9 cellular contexts compared by ENCODE assay signal in genomic region chr5:170297589-170298462, GRCh38. TPM values are rescaled to one million over a fixed set of nuclear protein-coding genes. Genes with fewer than 3 reads are reported as not detected.
DNase-seq lines count a peak whose midpoint lies in the region; ATAC-seq, FAIRE-seq and TF ChIP-seq lines count a peak whose summit lies in the region.
"Had no signal": no experiment of that assay in that cellular context is flagged by ENCODE, and none has a peak within 500 bp of the region (broad histone marks: within the 10 kb centered on the region; RNA-seq: fewer than 3 reads in every experiment).

LCP2 (minus strand) TSS chr5:170297777; CDS start chr5:170297611, 166 bp downstream.

- peak within 1 kb of the TSS; percentile 86 for H3K4me2 ChIP-seq in K562 (ENCODE audit: insufficient read depth, low read length)
- no peak within 1 kb of the TSS for H3K4me2 ChIP-seq in neuronal stem cell (ENCODE audit: insufficient read depth, low read length, poor library complexity, severe bottlenecking)
- H3K4me2 ChIP-seq in osteoblast (ENCODE audit: insufficient read depth, low read length) = no peak within 1 kb of the TSS
- no peak within 1 kb of the TSS for H3K4me2 ChIP-seq in PC-3 (ENCODE audit: low read length)

- H3K27ac ChIP-seq in K562 (ENCODE audit: extremely low read depth, low read depth, low read length) = peak within 1 kb of the TSS; percentile 78
- H3K27ac ChIP-seq in neuronal stem cell (replicated peaks; ENCODE audit: low read length) = no peak within 1 kb of the TSS
- no peak within 1 kb of the TSS for H3K27ac ChIP-seq in osteoblast (ENCODE audit: low read depth, low read length)
- no peak within 1 kb of the TSS for H3K27ac ChIP-seq in PC-3 (ENCODE audit: low read length)

- no peak within 1 kb of the TSS for H2AK5ac ChIP-seq in neuronal stem cell (ENCODE audit: low read depth, low read length)

- no peak within 1 kb of the TSS for H3K4ac ChIP-seq in neuronal stem cell (ENCODE audit: low read length)

- H3K18ac ChIP-seq in neuronal stem cell (ENCODE audit: low read length) = peak within 1 kb of the TSS; percentile 40

- peak; percentile 82 for DNase-seq in OCI-M1 (lab: John Stamatoyannopoulos, UW)
- no peak for DNase-seq in K562 (ENCODE audit: extremely low read depth in 1 of 4, low spot score in 3 of 4)
- no peak for DNase-seq in neuronal stem cell (ENCODE audit: low spot score)
- no peak for DNase-seq in progenitor cell of endocrine pancreas (ENCODE audit: low spot score, unreplicated experiment)
- no peak for DNase-seq in osteoblast (ENCODE audit: insufficient read length, low spot score, missing footprints)
- DNase-seq in PC-3 = no peak

- peak within 1 kb of the TSS; percentile 79 to 80 for H3K9ac ChIP-seq in K562 (ENCODE audit: insufficient read depth in 1 of 2, low read depth in 2 of 2, low read length in 2 of 2)
- no peak within 1 kb of the TSS for H3K9ac ChIP-seq in neuronal stem cell (ENCODE audit: low read depth, low read length, poor library complexity)
- H3K9ac ChIP-seq in PC-3 (ENCODE audit: low read length) = no peak within 1 kb of the TSS

- H4K8ac ChIP-seq in neuronal stem cell (ENCODE audit: low read depth, low read length) = no peak within 1 kb of the TSS

- peak within 1 kb of the TSS; percentile 51 for H3K4me3 ChIP-seq in K562
- H3K4me3 ChIP-seq in neuronal stem cell (ENCODE audit: low read length in 2 of 2) = no peak within 1 kb of the TSS
- H3K4me3 ChIP-seq in osteoblast (ENCODE audit: insufficient read depth, low read length) = no peak within 1 kb of the TSS
- no peak within 1 kb of the TSS for H3K4me3 ChIP-seq in PC-3 (ENCODE audit: low read length)

- 4% methylated on average over 10 of the region's 10 CpGs for WGBS in K562 (ENCODE audit: insufficient coverage, low coverage, missing lambda C conversion rate)
- WGBS in neuronal stem cell (ENCODE audit: extremely low coverage in 2 of 2, insufficient read length in 2 of 2, insufficient replicate concordance in 1 of 2), 2 donors = no CpG with 5 or more reads among the region's 10 CpGs

- POLR2A ChIA-PET in K562 (lab: Yijun Ruan, JAX) = interaction anchor here (0.6 to 1.8 kb wide), 7 partner anchors 9 to 321 kb away, joined by 3 to 6 read pairs (median 3); no protein-coding TSS in a partner anchor
- POLR2A ChIA-PET in PC-3 (lab: Charles Lee; ENCODE audit: unreplicated experiment) = no interaction called here

- H3F3A ChIP-seq in PC-3 (ENCODE audit: low read length, unreplicated experiment) = no peaks in the 10 kb centered on the region

- TF ChIP-seq CTCF in K562 (IDR thresholded peaks at IDR 0.05 in 2 of 3, conservative IDR thresholded peaks at IDR 0.05 in 1 of 3; ENCODE audit: insufficient read depth in 2 of 3, low read depth in 1 of 3, low read length in 3 of 3) (no peak), progenitor cell of endocrine pancreas (IDR thresholded peaks at IDR 0.05; ENCODE audit: unreplicated experiment) (no peak), osteoblast (IDR thresholded peaks at IDR 0.05; ENCODE audit: extremely low read depth, low read depth, low read length) (no peak), PC-3 (conservative IDR thresholded peaks at IDR 0.05; ENCODE audit: low read depth, low read length) (no peak)

- H3K36me3 Mint-ChIP-seq in progenitor cell of endocrine pancreas (ENCODE audit: insufficient read depth) = no peaks in the 10 kb centered on the region

- no peaks in the 10 kb centered on the region for H3K4me1 Mint-ChIP-seq in progenitor cell of endocrine pancreas (ENCODE audit: low read depth)

- H3K9me3 ChIP-seq in K562 (replicated peaks; ENCODE audit: control insufficient read depth, insufficient read depth, low read depth, low read length) (no peaks in the 10 kb centered on the region), neuronal stem cell (replicated peaks in 1 of 2; ENCODE audit: control insufficient read depth in 2 of 2, insufficient read depth in 1 of 2, low read depth in 1 of 2, low read length in 2 of 2) (peaks cover 0 to 2% of the 10 kb centered on the region in 2 donors), osteoblast (ENCODE audit: low read depth, low read length) (no peaks in the 10 kb centered on the region), PC-3 (ENCODE audit: low read length) (no peaks in the 10 kb centered on the region)

- no peak for TF ChIP-seq RAD21 in K562 (CRISPR knock-in tag; conservative IDR thresholded peaks at IDR 0.05 in 1 of 2, IDR thresholded peaks at IDR 0.05 in 1 of 2)

- no peak within 1 kb of the TSS for H3K4me3 Mint-ChIP-seq in progenitor cell of endocrine pancreas (ENCODE audit: low read depth)

- H2AFZ ChIP-seq in K562 (ENCODE audit: low read depth, low read length) = peak within 1 kb of the TSS; percentile 86
- H2AFZ ChIP-seq in neuronal stem cell (ENCODE audit: low read length) = no peak within 1 kb of the TSS
- H2AFZ ChIP-seq in osteoblast (ENCODE audit: low read length) = no peak within 1 kb of the TSS
- no peak within 1 kb of the TSS for H2AFZ ChIP-seq in PC-3 (ENCODE audit: low read length)

- H3K36me3 ChIP-seq in K562 (ENCODE audit: control insufficient read depth, insufficient read depth, low read length) (0 out of 3 replicates have a peak, but pooled peaks cover 2% of the 10 kb centered on the region), neuronal stem cell (replicated peaks in 1 of 2; ENCODE audit: control insufficient read depth in 2 of 2, insufficient read depth in 2 of 2, low read length in 2 of 2) (no peaks in the 10 kb centered on the region), osteoblast (ENCODE audit: insufficient read depth, low read length) (no peaks in the 10 kb centered on the region), PC-3 (ENCODE audit: low read depth, low read length) (no peaks in the 10 kb centered on the region)

- peak; percentile 29 for ATAC-seq in GM18858 (IDR thresholded peaks at IDR 0.05; ENCODE audit: unreplicated experiment)
- peak; percentile 47 for ATAC-seq in HG02610 (IDR thresholded peaks at IDR 0.05; ENCODE audit: unreplicated experiment)
- peak; percentile 49 for ATAC-seq in K562
- ATAC-seq in PC-3 = no peak

- H2BK15ac ChIP-seq in neuronal stem cell (ENCODE audit: low read length) = no peak within 1 kb of the TSS

- H3K27me3 ChIP-seq in K562 (ENCODE audit: control insufficient read depth in 2 of 2, insufficient read depth in 2 of 2, low read length in 2 of 2) (no peaks in the 10 kb centered on the region), neuronal stem cell (ENCODE audit: control insufficient read depth in 3 of 3, insufficient read depth in 3 of 3, low read depth in 1 of 3, low read length in 3 of 3) (no peaks in the 10 kb centered on the region), osteoblast (ENCODE audit: insufficient read depth, low read length) (peaks cover 14% of the 10 kb centered on the region), PC-3 (ENCODE audit: low read length) (peaks cover 67% of the 10 kb centered on the region)

- no peaks in the 10 kb centered on the region for H3K9me1 ChIP-seq in K562 (ENCODE audit: control insufficient read depth, insufficient read depth, low read length)

- H3K14ac ChIP-seq in neuronal stem cell (ENCODE audit: low read length) = no peak within 1 kb of the TSS

- H3K9me3 Mint-ChIP-seq in progenitor cell of endocrine pancreas (ENCODE audit: low read depth) = no peaks in the 10 kb centered on the region

- H3K9me2 ChIP-seq in PC-3 (replicated peaks; ENCODE audit: low read length) = no peaks in the 10 kb centered on the region

- H2BK120ac ChIP-seq in neuronal stem cell (ENCODE audit: low read depth, low read length) = no peak within 1 kb of the TSS

- no peak for FAIRE-seq in K562 (lab: Jason Lieb, UNC)
- FAIRE-seq: endothelial cell of umbilical vein had no signal

- H3K27ac Mint-ChIP-seq in progenitor cell of endocrine pancreas = no peak within 1 kb of the TSS

- no peaks in the 10 kb centered on the region; the same call in 1 of the 2 replicates for H4K20me1 ChIP-seq in K562 (replicated peaks; ENCODE audit: control insufficient read depth, insufficient read depth, low read length)
- H4K20me1 ChIP-seq in osteoblast (ENCODE audit: insufficient read depth, low read length) = no peaks in the 10 kb centered on the region
- no peaks in the 10 kb centered on the region for H4K20me1 ChIP-seq in PC-3 (ENCODE audit: low read length)

- H3K79me2 ChIP-seq in K562 (ENCODE audit: control insufficient read depth, insufficient read depth, low read length) = peaks cover 39% of the 10 kb centered on the region
- H3K79me2 ChIP-seq in osteoblast (ENCODE audit: insufficient read depth, low read length) = no peaks in the 10 kb centered on the region
- H3K79me2 ChIP-seq in PC-3 (ENCODE audit: low read length) = no peaks in the 10 kb centered on the region

- H3K4me1 ChIP-seq in K562 (replicated peaks in 1 of 2; ENCODE audit: control insufficient read depth in 2 of 2, insufficient read depth in 2 of 2, low read length in 2 of 2) = peaks cover 7 to 38% of the 10 kb centered on the region in 2 experiments
- H3K4me1 ChIP-seq in neuronal stem cell (ENCODE audit: control insufficient read depth in 2 of 2, insufficient read depth in 1 of 2, low read depth in 1 of 2, low read length in 2 of 2) = peaks cover 0 to 4% of the 10 kb centered on the region in 2 donors
- no peaks in the 10 kb centered on the region for H3K4me1 ChIP-seq in osteoblast (ENCODE audit: insufficient read depth, low read length)
- H3K4me1 ChIP-seq in PC-3 (ENCODE audit: insufficient read depth, low read length) = no peaks in the 10 kb centered on the region

- intact Hi-C loops in K562 (cut with micrococcal nuclease) (loop anchor here (5.0 kb wide), 1 partner anchor 34 kb away; no protein-coding TSS in a partner anchor), PC-3 (cut with micrococcal nuclease) (no loop called here)

- no peaks in the 10 kb centered on the region for H3K79me1 ChIP-seq in neuronal stem cell (ENCODE audit: low read depth, low read length)

- in situ Hi-C loops in K562 (cut with MboI) = no loop called here

- CTCF ChIA-PET in K562 (lab: Yijun Ruan, JAX; ENCODE audit: low intra/inter-chr PET ratio) (no interaction called here), PC-3 (lab: Charles Lee) (no interaction called here)

- TF ChIP-seq EP300 in K562 (IDR thresholded peaks at IDR 0.05; ENCODE audit: low read length) = no peak

- no peak within 1 kb of the TSS for H3K23ac ChIP-seq in neuronal stem cell (ENCODE audit: low read depth, low read length, poor library complexity)

- H2BK12ac ChIP-seq in neuronal stem cell (ENCODE audit: low read length) = no peak within 1 kb of the TSS

- no peak for TF ChIP-seq POLR2A in K562 (conservative IDR thresholded peaks at IDR 0.05)

- peaks cover 21% of the 10 kb centered on the region for H3K27me3 Mint-ChIP-seq in progenitor cell of endocrine pancreas

- H4K91ac ChIP-seq in neuronal stem cell (ENCODE audit: low read depth, low read length, poor library complexity) = no peak within 1 kb of the TSS

- no peak within 1 kb of the TSS for H2BK5ac ChIP-seq in neuronal stem cell (ENCODE audit: low read length)

- BruUV-seq in K562 (replicated peaks; lab: Mats Ljungman, UMichigan) (no TSS peak), PC-3 (replicated peaks; lab: Mats Ljungman, UMichigan) (no TSS peak)

RNA-seq across cellular contexts. Expression of gene LCP2, which starts in this region (rescaled TPM):
- 47.9 and 68.9 TPM in 2 replicates for total RNA-seq in K562 (2011; cell fraction: chromatin; rRNA removed; ENCODE audit: low replicate concordance)
- total RNA-seq in K562 (2011; cell fraction: nucleolus; rRNA removed) = 34.0 and 42.2 TPM in 2 replicates
- 32.6 and 56.7 TPM in 2 replicates for total RNA-seq in K562 (2011; cell fraction: nucleoplasm; rRNA removed)
- total RNA-seq in K562 (2014; rRNA removed) (10.6 and 10.7 TPM in 2 replicates), K562 (2014; rRNA removed; fragmentation: Illumina TruSeq; extraction: Trizol) (14.6 TPM in 2 replicates), K562 (2015; rRNA removed; fragmentation: Illumina TruSeq; extraction: Trizol) (18.6 and 19.4 TPM in 2 replicates), K562 (2021) (22.2 and 24.1 TPM in 2 replicates), progenitor cell of endocrine pancreas (not detected in 2 replicates), osteoblast (not detected in 2 replicates), PC-3 (2014; rRNA removed) (not detected in 2 replicates)
- polyA plus RNA-seq in K562 (2011; rRNA removed) (28.5 and 42.2 TPM in 2 replicates), K562 (2014; fragmentation: Illumina TruSeq; extraction: Trizol) (23.6 and 31.3 TPM in 2 replicates), K562 (2014; fragmentation: Nextera tagmentation; extraction: Ambion mirVana) (1 to 10 TPM; 4.0 to 5.2 TPM), K562 (2014; rRNA removed) (12.6 and 14.1 TPM in 2 replicates)
- polyA plus RNA-seq in K562 (2011; cell fraction: cytosol; rRNA removed) = 17.2 and 28.3 TPM in 2 replicates
- 88.9 and 151 TPM in 2 replicates for polyA plus RNA-seq in K562 (2011; cell fraction: nucleus; rRNA removed)
- 30.9 and 61.7 TPM in 2 replicates for polyA plus RNA-seq in K562 (2012)
- polyA minus RNA-seq in K562 (2011; rRNA and poly(A)+ RNA removed) = 50.8 and 77.5 TPM in 2 replicates
- polyA minus RNA-seq in K562 (2011; cell fraction: cytosol; rRNA and poly(A)+ RNA removed) = 19.4 and 21.4 TPM in 2 replicates
- 96.3 and 210 TPM in 2 replicates for polyA minus RNA-seq in K562 (2011; cell fraction: nucleus; rRNA and poly(A)+ RNA removed)
- 0.01 TPM for polyA plus RNA-seq in neuronal stem cell (2013, experiment 1 of 2)
- 0.04 TPM for polyA plus RNA-seq in neuronal stem cell (2013, experiment 2 of 2)
- total RNA-seq: endothelial cell of umbilical vein had no signal
- polyA plus RNA-seq: endothelial cell of umbilical vein had no signal

Comparison
In these comparisons a context has a peak if more than half of its experiments do, and no peak if none do; other contexts are left out.
1. RNA of gene LCP2 (total RNA-seq): 10.6 to 68.9 TPM in K562; not detected in progenitor cell of endocrine pancreas, not detected in osteoblast and not detected in PC-3; every median in the first group is over 10 times any median in the second.
2. H3K9ac ChIP-seq: peak in K562 (2 of 2); none in neuronal stem cell (single experiment) and PC-3 (single experiment).